ENCODE assay signal across 8 cellular contexts in genomic region chr1:101567582-101568189, GRCh38.
DNase-seq lines count a peak whose midpoint lies in the region; ATAC-seq, FAIRE-seq and TF ChIP-seq lines count a peak whose summit lies in the region.

No MANE protein-coding gene starts in this region.

- H3K9me3 ChIP-seq in astrocyte (ENCODE audit: insufficient read depth, low read depth, low read length) = no peaks in the 10 kb centered on the region

- ATAC-seq in GM21576 (IDR thresholded peaks at IDR 0.05; ENCODE audit: unreplicated experiment) = peak; percentile 97
- ATAC-seq in T-cell (replicated peaks in 1 of 4) = peak; percentile 61 to 79 (median 68)

- peaks cover 0 to 5% (median 0%) of the 10 kb centered on the region in 3 donors for H3K9me3 Mint-ChIP-seq in T-cell
- no peaks in the 10 kb centered on the region for H3K9me3 Mint-ChIP-seq in astrocyte (ENCODE audit: unreplicated experiment)

- no peak for FAIRE-seq in astrocyte (lab: Jason Lieb, UNC)

- no peaks in the 10 kb centered on the region for H3K4me1 ChIP-seq in astrocyte (ENCODE audit: insufficient read depth, low read length)

- no peaks in the 10 kb centered on the region for H3K36me3 ChIP-seq in astrocyte (ENCODE audit: insufficient read depth, low read length)

- no peak overlapping the region for H2AFZ ChIP-seq in astrocyte (ENCODE audit: low read depth, low read length)

- H3K36me3 Mint-ChIP-seq in T-cell (peaks cover 3% of the 10 kb centered on the region), astrocyte (ENCODE audit: low read depth, unreplicated experiment) (no peaks in the 10 kb centered on the region)

- H3K4me1 Mint-ChIP-seq in T-cell (no peaks in the 10 kb centered on the region), astrocyte (ENCODE audit: low read depth, unreplicated experiment) (peaks cover 5% of the 10 kb centered on the region)

- POLR2A ChIA-PET in T-cell (lab: Charles Lee) = no interaction called here

- peak; percentile 66 for DNase-seq in GM12865 (ENCODE audit: low read depth)
- peak; percentile 55 for DNase-seq in HT-29 (ENCODE audit: low spot score)
- peak in 31 of 34 experiments; percentile 1 to 51 (median 22) for DNase-seq in T-cell
- peak; percentile 1 for DNase-seq in astrocyte (ENCODE audit: low read depth)
- peak; percentile 22 for DNase-seq in kidney tubule cell (ENCODE audit: low spot score)
- peak; percentile 61 for DNase-seq in stimulated activated CD8-positive, alpha-beta memory T cell treated with anti-CD3 and anti-CD28 coated beads, Interleukin-4, amount 100 ng/mL, for 48 hours
- DNase-seq in NCI-H146 (lab: John Stamatoyannopoulos, UW) = no peak

- H3K27ac Mint-ChIP-seq in T-cell (no peak overlapping the region), astrocyte (ENCODE audit: unreplicated experiment) (no peak overlapping the region)

- no peaks in the 10 kb centered on the region for H4K20me1 ChIP-seq in astrocyte (ENCODE audit: insufficient read depth, low read length)

- H3K4me3 Mint-ChIP-seq in T-cell = no peak overlapping the region
- no peak overlapping the region for H3K4me3 Mint-ChIP-seq in astrocyte (ENCODE audit: unreplicated experiment)

- H3K27me3 ChIP-seq in astrocyte (ENCODE audit: insufficient read depth, low read length) = peaks cover 2% of the 10 kb centered on the region

- CTCF ChIA-PET in T-cell (lab: Charles Lee) = interaction anchor here (0.6 to 1.3 kb wide), 6 partner anchors 9 to 442 kb away, joined by 3 to 4 read pairs (median 4); no protein-coding TSS in a partner anchor

- H3K9ac ChIP-seq in astrocyte (ENCODE audit: low read length) = no peak overlapping the region

- H3K4me3 ChIP-seq in GM12865 (ENCODE audit: low read depth, low read length) (no peak overlapping the region), astrocyte (ENCODE audit: insufficient read depth, low read depth, low read length) (no peak overlapping the region)

- H3K4me2 ChIP-seq in astrocyte (ENCODE audit: low read length) = no peak overlapping the region

- peak; percentile 95 for TF ChIP-seq CTCF in GM12865 (IDR thresholded peaks at IDR 0.05; ENCODE audit: insufficient read depth, low read depth, low read length, missing control alignments)
- peak; percentile 88 for TF ChIP-seq CTCF in astrocyte (IDR thresholded peaks at IDR 0.05; ENCODE audit: insufficient read depth, low read depth, low read length)

- no peak overlapping the region for H3K27ac ChIP-seq in astrocyte (ENCODE audit: low read depth, low read length)

- no peaks in the 10 kb centered on the region for H3K79me2 ChIP-seq in astrocyte (ENCODE audit: insufficient read depth, low read length)

- peaks cover 8 to 10% of the 10 kb centered on the region in 2 donors for H3K27me3 Mint-ChIP-seq in T-cell
- H3K27me3 Mint-ChIP-seq in astrocyte (ENCODE audit: low read depth, unreplicated experiment) = no peaks in the 10 kb centered on the region
